Comparison of ENCODE assay signal across 11 cellular contexts in genomic region chr14:20866963-20867362, GRCh38. TPM values are rescaled to one million over a fixed set of nuclear protein-coding genes. Genes with fewer than 3 reads are reported as not detected.
A peak's percentile ranks its signal among the peaks of the same experiment; 100 is the strongest.
DNase-seq lines count a peak whose midpoint lies in the region; ATAC-seq, FAIRE-seq and TF ChIP-seq lines count a peak whose summit lies in the region.
"Had no signal": no experiment of that assay in that cellular context is flagged by ENCODE, and none has a peak within 500 bp of the region (broad histone marks: within the 10 kb centered on the region; RNA-seq: fewer than 3 reads in every experiment).

No MANE protein-coding gene starts in this region.

- FAIRE-seq in astrocyte (lab: Jason Lieb, UNC) = no peak

- H3K14ac ChIP-seq in H9 (ENCODE audit: insufficient read depth, low read length) = no peak overlapping the region

- CTCF ChIA-PET in naive thymus-derived CD4-positive, alpha-beta T cell (lab: Charles Lee) = interaction anchor here (1.2 kb wide), 1 partner anchor 8 kb away, joined by 6 read pairs; no protein-coding TSS in a partner anchor

- H3K4me3 Mint-ChIP-seq in H9 = no peak overlapping the region
- no peak overlapping the region for H3K4me3 Mint-ChIP-seq in astrocyte (ENCODE audit: unreplicated experiment)
- no peak overlapping the region for H3K4me3 Mint-ChIP-seq in naive thymus-derived CD4-positive, alpha-beta T cell

- H2BK120ac ChIP-seq in H9 (ENCODE audit: low read depth, low read length, poor library complexity, severe bottlenecking) = no peak overlapping the region

- H3K4me1 ChIP-seq in BE2C (no peaks in the 10 kb centered on the region), H9 (ENCODE audit: insufficient read depth, low read length) (no peaks in the 10 kb centered on the region), astrocyte (ENCODE audit: insufficient read depth, low read length) (no peaks in the 10 kb centered on the region)
- H3K4me1 ChIP-seq in naive thymus-derived CD4-positive, alpha-beta T cell (ENCODE audit: control insufficient read depth in 2 of 2, insufficient read depth in 2 of 2, low read length in 2 of 2) = no peaks in the 10 kb centered on the region

- no peak overlapping the region for H2BK20ac ChIP-seq in H9 (ENCODE audit: low read depth, low read length, poor library complexity, severe bottlenecking)

- H2AFZ ChIP-seq in H9 (ENCODE audit: low read length) (no peak overlapping the region), astrocyte (ENCODE audit: low read depth, low read length) (no peak overlapping the region)

- H3K36me3 ChIP-seq in BE2C (no peaks in the 10 kb centered on the region), astrocyte (ENCODE audit: insufficient read depth, low read length) (no peaks in the 10 kb centered on the region)
- H3K36me3 ChIP-seq in naive thymus-derived CD4-positive, alpha-beta T cell (ENCODE audit: control insufficient read depth in 2 of 3, insufficient read depth in 3 of 3, low read length in 3 of 3) = no peaks in the 10 kb centered on the region

- H3K9me3 ChIP-seq in BE2C (no peaks in the 10 kb centered on the region), H9 (ENCODE audit: control insufficient read depth, low read depth, low read length) (no peaks in the 10 kb centered on the region), astrocyte (ENCODE audit: insufficient read depth, low read depth, low read length) (no peaks in the 10 kb centered on the region)
- H3K9me3 ChIP-seq in naive thymus-derived CD4-positive, alpha-beta T cell (ENCODE audit: control insufficient read depth in 2 of 3, low read length in 3 of 3) = no peaks in the 10 kb centered on the region

- H4K91ac ChIP-seq in H9 (ENCODE audit: insufficient read length, low read depth, low read length) = no peak overlapping the region

- no peak overlapping the region for H3K4me3 ChIP-seq in BE2C (ENCODE audit: low read depth, low read length)
- H3K4me3 ChIP-seq in astrocyte (ENCODE audit: insufficient read depth, low read depth, low read length) = no peak overlapping the region
- no peak overlapping the region for H3K4me3 ChIP-seq in naive thymus-derived CD4-positive, alpha-beta T cell (ENCODE audit: low read length)

- H2AK5ac ChIP-seq in H9 (ENCODE audit: insufficient read length, low read length) = no peak overlapping the region

- no peak overlapping the region for H4K8ac ChIP-seq in H9 (replicated peaks; ENCODE audit: insufficient read length, low read depth, low read length)

- WGBS in H9 (ENCODE audit: extremely low coverage, insufficient read length, low lambda C conversion rate) = no CpG with 5 or more reads among the region's 2 CpGs

- H3K27me3 Mint-ChIP-seq in H9 (ENCODE audit: low read depth) (peaks cover 21% of the 10 kb centered on the region), astrocyte (ENCODE audit: low read depth, unreplicated experiment) (peaks cover 13% of the 10 kb centered on the region)
- H3K27me3 Mint-ChIP-seq in naive thymus-derived CD4-positive, alpha-beta T cell = peaks cover 7 to 45% (median 16%) of the 10 kb centered on the region in 5 donors

- H3K36me3 Mint-ChIP-seq in H9 (ENCODE audit: insufficient read depth in 1 of 3, low read depth in 3 of 3) (no peaks in the 10 kb centered on the region), astrocyte (ENCODE audit: low read depth, unreplicated experiment) (no peaks in the 10 kb centered on the region)
- H3K36me3 Mint-ChIP-seq in naive thymus-derived CD4-positive, alpha-beta T cell = no peaks in the 10 kb centered on the region

- TF ChIP-seq CTCF in BE2C (IDR thresholded peaks at IDR 0.05; ENCODE audit: low read depth, low read length) (peak; percentile 46), H9 (conservative IDR thresholded peaks at IDR 0.05) (peak; percentile 77), astrocyte (IDR thresholded peaks at IDR 0.05; ENCODE audit: insufficient read depth, low read depth, low read length) (peak; percentile 9), omental fat pad (IDR thresholded peaks at IDR 0.05) (no peak)

- H3K23me2 ChIP-seq in H9 (ENCODE audit: insufficient read length, low read depth, low read length, poor library complexity, severe bottlenecking) = no peaks in the 10 kb centered on the region

- no peak overlapping the region for H3K27ac Mint-ChIP-seq in H9
- no peak overlapping the region for H3K27ac Mint-ChIP-seq in astrocyte (ENCODE audit: unreplicated experiment)
- H3K27ac Mint-ChIP-seq in naive thymus-derived CD4-positive, alpha-beta T cell = no peak overlapping the region

- no peak overlapping the region for H3T11ph ChIP-seq in H9 (ENCODE audit: low read length)

- H2BK12ac ChIP-seq in H9 (ENCODE audit: insufficient read length, low read depth, low read length) = no peak overlapping the region

- no peaks in the 10 kb centered on the region for H3K79me1 ChIP-seq in H9 (ENCODE audit: insufficient read depth, low read depth, low read length, poor library complexity, severe bottlenecking)

- H3K18ac ChIP-seq in H9 (ENCODE audit: insufficient read length, low read depth, low read length) = no peak overlapping the region

- H4K20me1 ChIP-seq in H9 (ENCODE audit: control insufficient read depth, insufficient read depth, insufficient read length) (no peaks in the 10 kb centered on the region), astrocyte (ENCODE audit: insufficient read depth, low read length) (no peaks in the 10 kb centered on the region)

- intact Hi-C loops in naive thymus-derived CD4-positive, alpha-beta T cell (cut with micrococcal nuclease) = no loop called here

- H3K79me2 ChIP-seq in H9 (ENCODE audit: insufficient read depth, low read length) (no peaks in the 10 kb centered on the region), astrocyte (ENCODE audit: insufficient read depth, low read length) (no peaks in the 10 kb centered on the region)

- POLR2A ChIA-PET in naive thymus-derived CD4-positive, alpha-beta T cell (lab: Charles Lee) = no interaction called here

- no peak overlapping the region for H2BK15ac ChIP-seq in H9 (ENCODE audit: low read depth, low read length)

- no peak overlapping the region for H3K9ac ChIP-seq in H9 (ENCODE audit: extremely low read depth, insufficient read length, low read length)
- H3K9ac ChIP-seq in astrocyte (ENCODE audit: low read length) = no peak overlapping the region

- H3K4me2 ChIP-seq in H9 (ENCODE audit: insufficient read depth, insufficient read length, low read length) (no peak overlapping the region), astrocyte (ENCODE audit: low read length) (no peak overlapping the region)

- H2BK5ac ChIP-seq in H9 (ENCODE audit: insufficient read length, low read length) = no peak overlapping the region

- ATAC-seq in omental fat pad (ENCODE audit: low FRiP score) = no peak
- no peak for ATAC-seq in naive thymus-derived CD4-positive, alpha-beta T cell

- peaks cover 20% of the 10 kb centered on the region for H3K27me3 ChIP-seq in BE2C
- no peaks in the 10 kb centered on the region for H3K27me3 ChIP-seq in H9 (ENCODE audit: insufficient read depth, low read length)
- H3K27me3 ChIP-seq in astrocyte (ENCODE audit: insufficient read depth, low read length) = no peaks in the 10 kb centered on the region
- peaks cover 0 to 4% of the 10 kb centered on the region in 2 donors for H3K27me3 ChIP-seq in naive thymus-derived CD4-positive, alpha-beta T cell (ENCODE audit: control insufficient read depth in 2 of 2, insufficient read depth in 2 of 2, low read length in 2 of 2)

- no peaks in the 10 kb centered on the region for H3K4me1 Mint-ChIP-seq in H9
- no peaks in the 10 kb centered on the region for H3K4me1 Mint-ChIP-seq in astrocyte (ENCODE audit: low read depth, unreplicated experiment)
- peaks cover 0 to 3% (median 0%) of the 10 kb centered on the region in 7 donors for H3K4me1 Mint-ChIP-seq in naive thymus-derived CD4-positive, alpha-beta T cell

- H3K9me3 Mint-ChIP-seq in H9 = no peaks in the 10 kb centered on the region; a peak in 1 of 5 replicates
- H3K9me3 Mint-ChIP-seq in astrocyte (ENCODE audit: unreplicated experiment) = no peaks in the 10 kb centered on the region
- no peaks in the 10 kb centered on the region for H3K9me3 Mint-ChIP-seq in naive thymus-derived CD4-positive, alpha-beta T cell

- DNase-seq in BE2C (no peak), H9 (peak; percentile 41), astrocyte (ENCODE audit: low read depth) (no peak), left kidney (ENCODE audit: low read depth, low spot score) (peak; percentile 26), cerebellar nuclear complex (lab: John Stamatoyannopoulos, UW) (no peak), omental fat pad (ENCODE audit: low spot score) (no peak), HT-29 (ENCODE audit: low spot score) (no peak)
- DNase-seq in naive thymus-derived CD4-positive, alpha-beta T cell = no peak
- DNase-seq: NCI-H2171 treated with DMSO at 0.1 percent for 48 hours had no signal

- H4K5ac ChIP-seq in H9 (ENCODE audit: insufficient read length, low read depth, low read length) = no peak overlapping the region

- H3K27ac ChIP-seq in H9 (ENCODE audit: insufficient read length, low read depth, low read length) = no peak overlapping the region
- no peak overlapping the region for H3K27ac ChIP-seq in astrocyte (ENCODE audit: low read depth, low read length)
- no peak overlapping the region for H3K27ac ChIP-seq in naive thymus-derived CD4-positive, alpha-beta T cell (ENCODE audit: low read depth, low read length)

- no peak overlapping the region for H3K4ac ChIP-seq in H9 (ENCODE audit: low read depth, low read length)

- no peak overlapping the region for H3K23ac ChIP-seq in H9 (ENCODE audit: insufficient read length, low read depth, low read length)

- no peak overlapping the region for H3K56ac ChIP-seq in H9 (ENCODE audit: insufficient read length, low read depth, low read length)

RNA-seq across cellular contexts. Expression of gene RNASE3, which starts 24.2 kb away (rescaled TPM):
- polyA plus RNA-seq in BE2C (2012; ENCODE audit: insufficient read depth, insufficient read length, low read depth) = not detected
- total RNA-seq in H9 (2021) = not detected in 2 replicates
- total RNA-seq in astrocyte = not detected in 2 replicates
- total RNA-seq in omental fat pad = not detected
- 1 to 10 TPM in 1 of 5 experiments, not detected in 4; 1.1 TPM for total RNA-seq in naive thymus-derived CD4-positive, alpha-beta T cell
- not detected for polyA plus RNA-seq in naive thymus-derived CD4-positive, alpha-beta T cell
- not detected in 2 replicates for total RNA-seq in HT-29 (2014; rRNA removed; shearing (Covaris generic))
- total RNA-seq: renal cortical epithelial cell, subcutaneous adipose tissue had no signal

Comparison
In these comparisons a context has a peak if more than half of its experiments do, and no peak if none do; other contexts are left out.
1. DNase-seq: peak in H9 (single experiment) and left kidney (single experiment); none in BE2C (single experiment), astrocyte (single experiment), cerebellar nuclear complex (0 of 2), omental fat pad (single experiment), naive thymus-derived CD4-positive, alpha-beta T cell (0 of 9) and HT-29 (single experiment).
2. CTCF ChIP-seq: peak in BE2C (single experiment), H9 (single experiment) and astrocyte (single experiment); none in omental fat pad (0 of 3).